ENCODE assay signal across 22 cellular contexts in the genomic region with DNA sequence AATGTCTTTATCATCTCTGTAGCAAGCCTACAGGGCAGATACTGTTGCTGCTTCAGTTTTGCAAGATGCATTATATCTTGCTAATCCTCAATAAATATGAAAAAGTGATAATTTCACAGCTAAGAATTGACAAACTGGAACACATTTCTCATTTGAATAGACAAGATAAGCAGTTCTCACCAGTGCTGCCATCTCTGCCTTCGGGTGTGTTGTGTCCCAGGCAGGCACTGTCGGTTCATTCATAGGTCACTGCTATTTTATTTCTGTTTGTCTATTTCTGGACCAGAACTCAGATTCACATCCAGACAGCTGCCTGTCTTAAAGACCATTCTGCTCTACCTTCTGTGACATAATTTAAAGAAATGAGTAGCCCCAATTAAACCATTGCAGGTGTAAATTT.
DNase-seq lines count a peak whose midpoint lies in the region; ATAC-seq, FAIRE-seq and TF ChIP-seq lines count a peak whose summit lies in the region.
"Had no signal": no experiment of that assay in that cellular context is flagged by ENCODE, and none has a peak within 500 bp of the region (broad histone marks: within the 10 kb centered on the region; RNA-seq: fewer than 3 reads in every experiment).

No MANE protein-coding gene starts in this region.

- H3K4me3 Mint-ChIP-seq in activated CD8-positive, alpha-beta memory T cell treated with anti-CD3 and anti-CD28 coated beads, Interleukin-2, amount 10 ng/mL, durations not matched to agents 7 days and 5 days, result no peak overlapping the region
- H3K4me3 Mint-ChIP-seq: CD8-positive, alpha-beta memory T cell; H9; HFFc6 had no signal

- CTCF ChIA-PET in activated CD8-positive, alpha-beta memory T cell treated with anti-CD3 and anti-CD28 coated beads, Interleukin-2, amount 10 ng/mL, durations not matched to agents 7 days and 5 days (lab: Charles Lee), result no interaction called here

- H3K9me3 Mint-ChIP-seq in activated CD8-positive, alpha-beta memory T cell treated with anti-CD3 and anti-CD28 coated beads, Interleukin-2, amount 10 ng/mL, durations not matched to agents 7 days and 5 days (ENCODE audit: low read depth), result no peaks in the 10 kb centered on the region
- H3K9me3 Mint-ChIP-seq: H9 had no signal

- ATAC-seq in left ventricle myocardium superior, result peak; percentile 27
- no peak for ATAC-seq in Right ventricle myocardium inferior
- no peak; the same call in 2 of the 3 replicates for ATAC-seq in SK-N-SH treated with all-trans-retinoic acid at 6 μM for 48 hours
- ATAC-seq in activated CD8-positive, alpha-beta memory T cell treated with anti-CD3 and anti-CD28 coated beads, Interleukin-2, amount 10 ng/mL, durations not matched to agents 7 days and 5 days, result no peak
- ATAC-seq: PC-3 had no signal

- no peaks in the 10 kb centered on the region for H3K4me1 Mint-ChIP-seq in activated CD8-positive, alpha-beta memory T cell treated with anti-CD3 and anti-CD28 coated beads, Interleukin-2, amount 10 ng/mL, durations not matched to agents 7 days and 5 days
- H3K4me1 Mint-ChIP-seq: CD8-positive, alpha-beta memory T cell; H9 had no signal

- H3K27ac Mint-ChIP-seq in activated CD8-positive, alpha-beta memory T cell treated with anti-CD3 and anti-CD28 coated beads, Interleukin-2, amount 10 ng/mL, durations not matched to agents 7 days and 5 days, result no peak overlapping the region
- H3K27ac Mint-ChIP-seq: CD8-positive, alpha-beta memory T cell; H9; HFFc6 had no signal

- DNase-seq in left ventricle myocardium superior, result no peak
- DNase-seq in Right ventricle myocardium inferior (ENCODE audit: missing footprints), result no peak
- peak; percentile 31 for DNase-seq in myocyte (ENCODE audit: low read depth)
- DNase-seq in activated CD8-positive, alpha-beta memory T cell treated with anti-CD3 and anti-CD28 coated beads, Interleukin-2, amount 10 ng/mL, durations not matched to agents 7 days and 5 days, result no peak
- no peak for DNase-seq in HTR-8/SVneo (ENCODE audit: insufficient read length, low spot score)
- no peak for DNase-seq in DMS53 (lab: John Stamatoyannopoulos, UW)
- DNase-seq: AML-193; Calu3; CD8-positive, alpha-beta memory T cell; DMS153; GDM1; GM23248; H9; HFFc6; IMR-90; NCI-H1105 treated with DMSO at 0.1 percent for 48 hours; NCI-H2171; NCI-H446; PC-3; SHP77 treated with DMSO at 0.1 percent for 48 hours had no signal

- H3K27me3 Mint-ChIP-seq in activated CD8-positive, alpha-beta memory T cell treated with anti-CD3 and anti-CD28 coated beads, Interleukin-2, amount 10 ng/mL, durations not matched to agents 7 days and 5 days, result no peaks in the 10 kb centered on the region
- H3K27me3 Mint-ChIP-seq: CD8-positive, alpha-beta memory T cell had no signal

- intact Hi-C loops in left ventricle myocardium superior (cut with micrococcal nuclease), result loop anchor here (5.0 kb wide), 1 partner anchor 927 kb away; no protein-coding TSS in a partner anchor
- intact Hi-C loops in Right ventricle myocardium inferior (cut with DNase I), result no loop called here

- FAIRE-seq in HTR-8/SVneo (lab: Jason Lieb, UNC), result no peak
- FAIRE-seq: GM18507 had no signal

- H3K36me3 Mint-ChIP-seq in activated CD8-positive, alpha-beta memory T cell treated with anti-CD3 and anti-CD28 coated beads, Interleukin-2, amount 10 ng/mL, durations not matched to agents 7 days and 5 days, result no peaks in the 10 kb centered on the region
- H3K36me3 Mint-ChIP-seq: CD8-positive, alpha-beta memory T cell had no signal

TF ChIP-seq in SK-N-SH treated with all-trans-retinoic acid at 6 μM for 48 hours, 23 proteins besides CTCF, POLR2A, EP300 and RAD21:
- TF ChIP-seq TCF4 (CRISPR knock-in tag; IDR thresholded peaks at IDR 0.05; ENCODE audit: borderline replicate concordance) (peak; percentile 35; the same call in 1 of the 2 replicates), RARB (CRISPR knock-in tag; IDR thresholded peaks at IDR 0.05) (no peak)
- TF ChIP-seq, protein P1, sequence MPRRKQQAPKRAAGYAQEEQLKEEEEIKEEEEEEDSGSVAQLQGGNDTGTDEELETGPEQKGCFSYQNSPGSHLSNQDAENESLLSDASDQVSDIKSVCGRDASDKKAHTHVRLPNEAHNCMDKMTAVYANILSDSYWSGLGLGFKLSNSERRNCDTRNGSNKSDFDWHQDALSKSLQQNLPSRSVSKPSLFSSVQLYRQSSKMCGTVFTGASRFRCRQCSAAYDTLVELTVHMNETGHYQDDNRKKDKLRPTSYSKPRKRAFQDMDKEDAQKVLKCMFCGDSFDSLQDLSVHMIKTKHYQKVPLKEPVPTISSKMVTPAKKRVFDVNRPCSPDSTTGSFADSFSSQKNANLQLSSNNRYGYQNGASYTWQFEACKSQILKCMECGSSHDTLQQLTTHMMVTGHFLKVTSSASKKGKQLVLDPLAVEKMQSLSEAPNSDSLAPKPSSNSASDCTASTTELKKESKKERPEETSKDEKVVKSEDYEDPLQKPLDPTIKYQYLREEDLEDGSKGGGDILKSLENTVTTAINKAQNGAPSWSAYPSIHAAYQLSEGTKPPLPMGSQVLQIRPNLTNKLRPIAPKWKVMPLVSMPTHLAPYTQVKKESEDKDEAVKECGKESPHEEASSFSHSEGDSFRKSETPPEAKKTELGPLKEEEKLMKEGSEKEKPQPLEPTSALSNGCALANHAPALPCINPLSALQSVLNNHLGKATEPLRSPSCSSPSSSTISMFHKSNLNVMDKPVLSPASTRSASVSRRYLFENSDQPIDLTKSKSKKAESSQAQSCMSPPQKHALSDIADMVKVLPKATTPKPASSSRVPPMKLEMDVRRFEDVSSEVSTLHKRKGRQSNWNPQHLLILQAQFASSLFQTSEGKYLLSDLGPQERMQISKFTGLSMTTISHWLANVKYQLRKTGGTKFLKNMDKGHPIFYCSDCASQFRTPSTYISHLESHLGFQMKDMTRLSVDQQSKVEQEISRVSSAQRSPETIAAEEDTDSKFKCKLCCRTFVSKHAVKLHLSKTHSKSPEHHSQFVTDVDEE (CRISPR knock-in tag; IDR thresholded peaks at IDR 0.05), result peak; percentile 10; the same call in 1 of the 2 replicates
TF ChIP-seq in SK-N-SH treated with all-trans-retinoic acid at 6 μM for 48 hours: peak in this region for 2.
